In the genomic region with DNA sequence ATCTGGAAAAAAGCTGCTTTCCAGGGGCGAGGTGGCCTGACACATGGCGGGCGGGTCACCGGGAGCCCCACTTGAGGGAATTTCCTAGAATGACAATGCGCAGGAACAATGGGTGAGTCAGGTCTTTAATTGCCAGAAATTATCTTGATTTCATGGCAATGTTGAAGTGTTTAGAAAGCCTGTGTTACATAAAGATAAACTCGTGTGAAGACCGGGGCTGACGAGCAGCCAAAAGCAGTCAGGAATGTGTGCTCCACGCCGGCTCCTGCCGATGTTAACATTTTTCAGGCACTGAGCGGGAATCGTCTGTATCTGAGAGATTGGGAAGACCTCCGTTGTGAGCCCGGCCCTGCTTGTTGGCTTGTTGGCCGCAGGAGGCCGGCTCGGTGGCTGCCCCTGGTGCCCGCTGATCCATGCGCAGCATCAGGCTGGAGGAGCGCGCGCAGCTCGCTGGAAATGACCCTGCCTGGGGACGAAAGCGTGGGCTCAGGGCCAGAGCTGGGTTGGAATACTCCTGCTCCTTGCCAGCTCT, we compare ENCODE assay signal across 9 cellular contexts.
DNase-seq lines count a peak whose midpoint lies in the region.
"Had no signal": no experiment of that assay in that cellular context is flagged by ENCODE, and none has a peak within 500 bp of the region (broad histone marks: within the 10 kb centered on the region; RNA-seq: fewer than 3 reads in every experiment).

No MANE protein-coding gene starts in this region.

- in situ Hi-C loops in Caki2 (cut with HindIII; ENCODE audit: low pct_unique_long_range_greater_than_20kb, low sequenced_read_pairs): no loop called here

- peak overlapping the region; percentile 70 for H3K27ac ChIP-seq in SJCRH30
- no peak overlapping the region for H3K27ac ChIP-seq in CD4-positive, alpha-beta memory T cell (ENCODE audit: low read depth, low read length)

- H3K9me3 Mint-ChIP-seq in CD4-positive, alpha-beta memory T cell: peaks cover 0 to 8% (median 0%) of the 10 kb centered on the region in 8 donors

- no peaks in the 10 kb centered on the region for H3K36me3 Mint-ChIP-seq in CD4-positive, alpha-beta memory T cell

- intact Hi-C loops in CD4-positive, alpha-beta memory T cell (cut with micrococcal nuclease): no loop called here

- DNase-seq in Caki2 (ENCODE audit: low read depth) (peak; percentile 32), SJCRH30 (peak; percentile 26 to 30), fibroblast of peridontal ligament (ENCODE audit: extremely low read depth) (peak; percentile 88), non-pigmented ciliary epithelial cell (ENCODE audit: low read depth) (peak; percentile 51), foreskin melanocyte (no peak), RKO (ENCODE audit: low spot score) (no peak)
- no peak for DNase-seq in activated naive CD4-positive, alpha-beta T cell treated with anti-CD3 and anti-CD28 coated beads, Interleukin-2, amount 50 U/mL, for 16 hours
- no peak for DNase-seq in CD4-positive, alpha-beta memory T cell
- DNase-seq: activated CD4-positive, CD25-positive, alpha-beta regulatory T cell treated with anti-CD3 and anti-CD28 coated beads, Interleukin-2, amount 50 U/mL, for 72 hours had no signal

- no peaks in the 10 kb centered on the region for H3K9me3 ChIP-seq in SJCRH30 (replicated peaks)
- no peaks in the 10 kb centered on the region for H3K9me3 ChIP-seq in CD4-positive, alpha-beta memory T cell (ENCODE audit: control insufficient read depth in 1 of 2, low read length in 2 of 2)

- H3K27ac Mint-ChIP-seq in CD4-positive, alpha-beta memory T cell: no peak overlapping the region

- peaks cover 0 to 2% (median 0%) of the 10 kb centered on the region in 4 donors for H3K4me1 Mint-ChIP-seq in CD4-positive, alpha-beta memory T cell

- no peak overlapping the region for H3K4me3 ChIP-seq in SJCRH30
- no peak overlapping the region for H3K4me3 ChIP-seq in CD4-positive, alpha-beta memory T cell (ENCODE audit: low read length in 2 of 2)

- CTCF ChIA-PET in CD4-positive, alpha-beta memory T cell (lab: Charles Lee; ENCODE audit: partially characterized antibody): no interaction called here

- no peak overlapping the region for H3K4me3 Mint-ChIP-seq in CD4-positive, alpha-beta memory T cell

- H3K4me1 ChIP-seq in SJCRH30: peaks cover 41% of the 10 kb centered on the region
- H3K4me1 ChIP-seq in CD4-positive, alpha-beta memory T cell (ENCODE audit: insufficient read depth, low read length): no peaks in the 10 kb centered on the region

- POLR2A ChIA-PET in CD4-positive, alpha-beta memory T cell (lab: Charles Lee; ENCODE audit: partially characterized antibody): no interaction called here

- no peaks in the 10 kb centered on the region for H3K27me3 ChIP-seq in SJCRH30
- H3K27me3 ChIP-seq in CD4-positive, alpha-beta memory T cell (ENCODE audit: insufficient read depth, low read length): peaks cover 18% of the 10 kb centered on the region

- H3K36me3 ChIP-seq in SJCRH30: no peaks in the 10 kb centered on the region
- H3K36me3 ChIP-seq in CD4-positive, alpha-beta memory T cell (ENCODE audit: insufficient read depth, low read length): no peaks in the 10 kb centered on the region

- peaks cover 35 to 39% of the 10 kb centered on the region in 2 donors for H3K27me3 Mint-ChIP-seq in CD4-positive, alpha-beta memory T cell

Comparison
In these comparisons a context has a peak if more than half of its experiments do, and no peak if none do; other contexts are left out.
1. DNase-seq: peak in Caki2 (single experiment), SJCRH30 (2 of 2), fibroblast of peridontal ligament (single experiment) and non-pigmented ciliary epithelial cell (single experiment); none in foreskin melanocyte (single experiment), RKO (single experiment), activated naive CD4-positive, alpha-beta T cell treated with anti-CD3 and anti-CD28 coated beads, Interleukin-2, amount 50 U/mL, for 16 hours (single experiment) and CD4-positive, alpha-beta memory T cell (0 of 5).